8 cellular contexts compared by ENCODE assay signal in the genomic region with DNA sequence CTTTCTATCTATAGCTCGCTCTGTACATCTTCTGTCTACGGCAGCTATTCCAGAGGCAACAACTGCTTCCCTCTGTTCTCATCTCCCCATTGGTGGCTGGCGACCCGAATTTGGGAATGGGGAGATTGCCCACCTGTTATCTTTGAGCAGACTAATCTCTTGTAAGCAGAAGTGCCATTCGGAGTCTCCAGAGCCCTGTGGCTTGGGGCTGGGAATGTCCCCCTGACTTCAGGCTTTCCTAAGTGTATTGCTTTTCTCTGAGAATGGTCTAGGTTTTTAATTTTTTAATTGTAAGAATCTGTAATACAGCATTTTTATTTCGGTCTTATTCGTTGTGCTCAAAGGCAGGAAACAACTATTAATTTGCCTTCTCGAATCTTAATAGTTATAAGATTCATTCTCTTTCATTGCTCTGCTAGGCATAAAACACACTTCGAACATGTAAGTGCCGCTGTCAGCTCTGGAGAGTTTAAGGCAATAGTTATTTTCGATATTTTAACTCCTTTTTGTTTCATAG. TPM values are rescaled to one million over a fixed set of nuclear protein-coding genes. Genes with fewer than 3 reads are reported as not detected.
DNase-seq lines count a peak whose midpoint lies in the region; ATAC-seq, FAIRE-seq and TF ChIP-seq lines count a peak whose summit lies in the region.

No MANE protein-coding gene starts in this region.

- H3K4me3 ChIP-seq in SJSA1 (peak overlapping the region; percentile 87), fibroblast of lung (replicated peaks in 1 of 4; ENCODE audit: control extremely low read depth in 1 of 4, insufficient read depth in 1 of 4, low read depth in 3 of 4, low read length in 4 of 4) (peak overlapping the region; percentile 84 to 90 (median 88)), neutrophil (ENCODE audit: low read depth in 1 of 2, low read length in 1 of 2) (peak overlapping the region; percentile 69 to 73)

- peak overlapping the region; percentile 82 for H3K9ac ChIP-seq in fibroblast of lung (ENCODE audit: insufficient read depth, low read length)

- H3K9me3 ChIP-seq in SJSA1 (replicated peaks) (no peaks in the 10 kb centered on the region), fibroblast of lung (ENCODE audit: control insufficient read depth, insufficient read depth, low read depth, low read length) (no peaks in the 10 kb centered on the region), neutrophil (no peaks in the 10 kb centered on the region)

- no peak overlapping the region for H3K27ac ChIP-seq in SJSA1
- peak overlapping the region; percentile 73 for H3K27ac ChIP-seq in fibroblast of lung (ENCODE audit: insufficient read depth, low read length)
- H3K27ac ChIP-seq in neutrophil: peak overlapping the region; percentile 84

- intact Hi-C loops in sciatic nerve (cut with DNase I): no loop called here

- H3K79me2 ChIP-seq in fibroblast of lung (ENCODE audit: control insufficient read depth, insufficient read depth, low read length): no peaks in the 10 kb centered on the region

- H3K4me1 ChIP-seq in SJSA1 (replicated peaks) (peaks cover 3% of the 10 kb centered on the region), fibroblast of lung (ENCODE audit: control insufficient read depth, extremely low read depth, insufficient read depth, low read length) (peaks cover 2% of the 10 kb centered on the region), neutrophil (ENCODE audit: control insufficient read depth in 1 of 2, insufficient read depth in 1 of 2, low read depth in 1 of 2, low read length in 1 of 2) (peaks cover 14 to 27% of the 10 kb centered on the region in 2 experiments)

- peak overlapping the region; percentile 97 for H2AFZ ChIP-seq in fibroblast of lung (ENCODE audit: low read length)

- no peak for TF ChIP-seq CTCF in fibroblast of lung (conservative IDR thresholded peaks at IDR 0.05 in 1 of 2, IDR thresholded peaks at IDR 0.05 in 1 of 2; ENCODE audit: low read depth in 1 of 2, low read length in 2 of 2)
- TF ChIP-seq CTCF in neutrophil (IDR thresholded peaks at IDR 0.05): no peak

- FAIRE-seq in GM12891 (lab: Jason Lieb, UNC) (peak; percentile 58), urothelium cell line (lab: Jason Lieb, UNC) (no peak)

- ATAC-seq in HG02588 (IDR thresholded peaks at IDR 0.05; ENCODE audit: unreplicated experiment) (peak; percentile 6), HG03520 (IDR thresholded peaks at IDR 0.05; ENCODE audit: unreplicated experiment) (no peak), sciatic nerve (no peak)

- no peaks in the 10 kb centered on the region for H4K20me1 ChIP-seq in fibroblast of lung (ENCODE audit: control insufficient read depth, extremely low read depth, insufficient read depth, low read length)

- no peaks in the 10 kb centered on the region for H3K27me3 ChIP-seq in SJSA1 (replicated peaks)
- H3K27me3 ChIP-seq in fibroblast of lung (ENCODE audit: control insufficient read depth, insufficient read depth, low read length): no peaks in the 10 kb centered on the region
- H3K27me3 ChIP-seq in neutrophil: no peaks in the 10 kb centered on the region

- peak overlapping the region; percentile 97 for H3K4me2 ChIP-seq in fibroblast of lung (ENCODE audit: extremely low read depth, insufficient read depth, low read length)

- DNase-seq in GM12891 (ENCODE audit: insufficient read length, low spot score): no peak
- DNase-seq in SJSA1 (ENCODE audit: low read depth in 1 of 2, low spot score in 2 of 2): no peak
- DNase-seq in fibroblast of lung (ENCODE audit: low read depth in 2 of 2): peak in 1 of 2 donors; percentile 14
- DNase-seq in urothelium cell line (ENCODE audit: low spot score): no peak
- no peak for DNase-seq in sciatic nerve (ENCODE audit: low spot score)

- no peaks in the 10 kb centered on the region for H3K36me3 ChIP-seq in SJSA1
- H3K36me3 ChIP-seq in fibroblast of lung (ENCODE audit: control insufficient read depth, insufficient read depth, low read length): no peaks in the 10 kb centered on the region
- peaks cover 6% of the 10 kb centered on the region for H3K36me3 ChIP-seq in neutrophil

- no peak for TF ChIP-seq POLR2A in GM12891 (IDR thresholded peaks at IDR 0.05; ENCODE audit: low read depth, low read length)

TF ChIP-seq in GM12891, 5 proteins besides CTCF, POLR2A, EP300 and RAD21:
- no peak for TF ChIP-seq PAX5 (IDR thresholded peaks at IDR 0.05; ENCODE audit: insufficient read depth, low read length, severe bottlenecking)
- no peak for TF ChIP-seq POLR2AphosphoS5 (IDR thresholded peaks at IDR 0.05; ENCODE audit: low read depth, low read length)
- no peak for TF ChIP-seq POU2F2 (IDR thresholded peaks at IDR 0.05; ENCODE audit: low read depth, low read length)
- no peak for TF ChIP-seq SPI1 (IDR thresholded peaks at IDR 0.05; ENCODE audit: low read depth, low read length)
- TF ChIP-seq TAF1 (IDR thresholded peaks at IDR 0.05; ENCODE audit: low read depth, low read length): no peak

RNA-seq across cellular contexts. Expression of a gene that starts 0.4 kb away (rescaled TPM):
- 8.2 TPM for polyA plus RNA-seq in GM12891 (2012; ENCODE audit: low read depth, missing spikeins)
- 4.4 and 7.9 TPM in 2 replicates for total RNA-seq in SJSA1 (2014; rRNA removed; shearing (Covaris generic))
- total RNA-seq in fibroblast of lung (11.6 and 12.6 TPM in 2 replicates), sciatic nerve (16.9 TPM)
- polyA plus RNA-seq in fibroblast of lung: 5.9 and 8.3 TPM in 2 replicates
- polyA plus RNA-seq in fibroblast of lung (2012): 5.9 and 8.1 TPM in 2 replicates
- polyA minus RNA-seq in fibroblast of lung (ENCODE audit: low replicate concordance): 0.75 and 1.9 TPM in 2 replicates
